20 cellular contexts compared by ENCODE assay signal in the genomic region with DNA sequence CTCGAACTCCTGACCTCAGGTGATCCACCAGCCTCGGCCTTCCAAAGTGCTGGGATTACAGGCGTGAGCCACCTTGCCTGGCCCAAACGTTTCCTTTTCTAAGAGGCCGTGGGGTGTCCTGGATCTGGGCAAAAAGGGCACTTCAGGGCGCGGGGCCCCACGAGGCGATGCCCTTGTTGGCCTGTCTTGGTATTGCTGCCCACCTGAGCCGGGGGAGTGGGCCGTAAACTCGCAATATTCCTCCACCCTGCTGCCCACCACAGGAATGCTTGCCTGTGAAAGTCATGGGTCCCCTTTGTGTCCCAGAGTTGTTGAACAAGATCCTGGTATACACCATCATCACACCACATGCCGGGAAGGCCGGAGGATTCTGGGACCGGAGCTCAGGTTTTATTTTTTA.
"Had no signal": no experiment of that assay in that cellular context is flagged by ENCODE, and none has a peak within 500 bp of the region (broad histone marks: within the 10 kb centered on the region; RNA-seq: fewer than 3 reads in every experiment).

No MANE protein-coding gene starts in this region.

- H3K4me1 ChIP-seq: uterus had no signal

- H3K27ac Mint-ChIP-seq: activated naive CD8-positive, alpha-beta T cell treated with anti-CD3 and anti-CD28 coated beads, Interleukin-2, amount 10 ng/mL, durations not matched to agents 7 days and 5 days; activated T-helper 1 cell treated with anti-CD3 and anti-CD28 coated beads, Interleukin-12 subunit alpha, Interleukin-12 subunit beta, Interleukin-2, Interleukin-4 antibody, amounts not matched to agents 30 ng/mL and 10 ng/mL and 1 ng/mL, durations not matched to agents 14 hours and 24 hours and 36 hours; brain; endodermal cell; T-helper 2 cell treated with Interferon-gamma antibody and Interleukin-4, amounts not matched to agents 5 μg/mL and 100 μg/mL, for 36 hours; WTC11 had no signal

- H3K9me3 Mint-ChIP-seq: activated T-helper 1 cell treated with anti-CD3 and anti-CD28 coated beads, Interleukin-12 subunit alpha, Interleukin-12 subunit beta, Interleukin-2, Interleukin-4 antibody, amounts not matched to agents 30 ng/mL and 10 ng/mL and 1 ng/mL, durations not matched to agents 14 hours and 24 hours and 36 hours; central memory CD8-positive, alpha-beta T cell; T-helper 2 cell treated with Interferon-gamma antibody and Interleukin-4, amounts not matched to agents 5 μg/mL and 100 μg/mL, for 36 hours; WTC11 had no signal

- H3K4me3 Mint-ChIP-seq: activated naive CD8-positive, alpha-beta T cell treated with anti-CD3 and anti-CD28 coated beads, Interleukin-2, amount 10 ng/mL, durations not matched to agents 7 days and 5 days; activated T-helper 1 cell treated with anti-CD3 and anti-CD28 coated beads, Interleukin-12 subunit alpha, Interleukin-12 subunit beta, Interleukin-2, Interleukin-4 antibody, amounts not matched to agents 30 ng/mL and 10 ng/mL and 1 ng/mL, durations not matched to agents 14 hours and 24 hours and 36 hours; brain; central memory CD8-positive, alpha-beta T cell; endodermal cell; T-helper 2 cell treated with Interferon-gamma antibody and Interleukin-4, amounts not matched to agents 5 μg/mL and 100 μg/mL, for 36 hours; WTC11 had no signal

- H3K36me3 Mint-ChIP-seq: activated naive CD8-positive, alpha-beta T cell treated with anti-CD3 and anti-CD28 coated beads, Interleukin-2, amount 10 ng/mL, durations not matched to agents 7 days and 5 days; WTC11 had no signal

- DNase-seq: activated CD4-positive, alpha-beta T cell treated with anti-CD3 and anti-CD28 coated beads for 4 hours; activated naive CD4-positive, alpha-beta T cell treated with Interleukin-2 at 50 U/mL for 16 hours; activated T-cell treated with anti-CD3 and anti-CD28 coated beads for 4 hours; colonic mucosa; endodermal cell; foreskin melanocyte; left ventricle myocardium superior; stimulated activated naive CD4-positive, alpha-beta T cell; uterus had no signal

- H3K4me3 ChIP-seq: colonic mucosa, prostate gland, SK-N-MC, tibial nerve, uterus had no signal

- H3K27ac ChIP-seq: colonic mucosa, epithelial cell of prostate, prostate gland, SK-N-MC, tibial nerve, uterus had no signal

- H3K36me3 ChIP-seq: colonic mucosa, prostate gland, uterus had no signal

- H3K27me3 ChIP-seq: colonic mucosa, tibial nerve, uterus had no signal

- H3K9me3 ChIP-seq: colonic mucosa, prostate gland, tibial nerve, uterus had no signal

- ATAC-seq: left ventricle myocardium superior, sciatic nerve, WTC11 had no signal
